Comparison of ENCODE assay signal across 17 cellular contexts in the genomic region with DNA sequence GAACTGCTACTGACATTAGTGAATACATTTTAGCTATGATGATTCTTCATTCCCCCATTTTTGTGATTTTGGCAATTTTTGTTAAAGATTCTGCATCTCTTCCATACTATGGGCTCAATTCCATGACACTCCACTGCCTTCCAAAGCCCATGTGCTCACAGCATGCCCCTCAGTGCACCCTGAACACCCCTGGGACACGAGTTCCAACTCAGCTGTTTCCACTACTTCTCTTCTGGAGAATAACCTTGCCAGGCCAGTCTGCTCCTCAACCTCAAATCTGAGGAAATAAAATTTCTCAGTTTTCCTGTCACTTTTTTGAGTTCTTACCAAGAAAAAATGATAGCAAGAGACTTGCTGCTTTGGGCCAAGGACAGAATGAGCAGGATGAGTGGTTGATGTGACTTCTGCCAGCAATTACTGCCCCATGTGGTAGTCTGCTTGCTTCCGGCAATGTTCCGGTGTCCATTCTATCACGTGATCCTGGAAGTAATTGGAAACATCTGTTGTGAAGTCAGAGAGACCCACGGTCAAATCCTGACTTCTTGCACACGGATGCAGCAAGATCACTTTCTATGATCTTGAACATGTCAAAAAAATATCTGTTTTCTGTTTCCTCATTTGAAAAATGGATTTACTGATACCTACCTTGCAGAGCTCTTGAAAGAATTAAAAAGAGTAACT. TPM values are rescaled to one million over a fixed set of nuclear protein-coding genes. Genes with fewer than 3 reads are reported as not detected.
DNase-seq lines count a peak whose midpoint lies in the region; ATAC-seq and TF ChIP-seq lines count a peak whose summit lies in the region.
"Had no signal": no experiment of that assay in that cellular context is flagged by ENCODE, and none has a peak within 500 bp of the region (broad histone marks: within the 10 kb centered on the region; RNA-seq: fewer than 3 reads in every experiment).

No MANE protein-coding gene starts in this region.

- H3K4me3 Mint-ChIP-seq in activated naive CD8-positive, alpha-beta T cell treated with anti-CD3 and anti-CD28 coated beads, Interleukin-2, amount 50 U/mL, for 24 hours, result no peak overlapping the region
- H3K4me3 Mint-ChIP-seq: activated T-cell treated with anti-CD3 and anti-CD28 coated beads, Interleukin-2, amount 50 U/mL, for 4 hours had no signal

- BruUV-seq in PC-9 (replicated peaks; lab: Mats Ljungman, UMichigan), result no TSS peak

- H3K9me3 Mint-ChIP-seq in activated naive CD8-positive, alpha-beta T cell treated with anti-CD3 and anti-CD28 coated beads, Interleukin-2, amount 50 U/mL, for 24 hours, result no peaks in the 10 kb centered on the region
- H3K9me3 Mint-ChIP-seq: activated T-cell treated with anti-CD3 and anti-CD28 coated beads, Interleukin-2, amount 50 U/mL, for 4 hours had no signal

- POLR2A ChIA-PET in PC-9 (lab: Charles Lee; ENCODE audit: unreplicated experiment), result no interaction called here

- no peak for ATAC-seq in omental fat pad (ENCODE audit: low FRiP score)
- ATAC-seq in activated naive CD8-positive, alpha-beta T cell treated with anti-CD3 and anti-CD28 coated beads, Interleukin-2, amount 50 U/mL, for 24 hours, result no peak
- ATAC-seq: activated T-cell treated with anti-CD3 and anti-CD28 coated beads, Interleukin-2, amount 50 U/mL, for 4 hours; body of pancreas had no signal

- CTCF ChIA-PET in PC-9 (lab: Charles Lee), result no interaction called here

- no peaks in the 10 kb centered on the region for H3K79me2 ChIP-seq in PC-9 (ENCODE audit: low read depth)

- no peaks in the 10 kb centered on the region for H3K4me1 ChIP-seq in PC-9 (replicated peaks; ENCODE audit: insufficient read depth)
- H3K4me1 ChIP-seq: body of pancreas, Caco-2, prostate gland, SJSA1 had no signal

- H2AFZ ChIP-seq in PC-9, result no peak overlapping the region

- intact Hi-C loops in PC-9 (cut with micrococcal nuclease; ENCODE audit: unreplicated experiment), result no loop called here

- H3K27ac Mint-ChIP-seq in activated naive CD8-positive, alpha-beta T cell treated with anti-CD3 and anti-CD28 coated beads, Interleukin-2, amount 50 U/mL, for 24 hours, result no peak overlapping the region

- no peak overlapping the region for H3K4me2 ChIP-seq in PC-9

- H3K36me3 ChIP-seq in PC-9 (ENCODE audit: low read depth), result no peaks in the 10 kb centered on the region
- H3K36me3 ChIP-seq: prostate gland, SJSA1 had no signal

- H4K20me1 ChIP-seq in PC-9 (ENCODE audit: insufficient read depth), result no peaks in the 10 kb centered on the region

- no peaks in the 10 kb centered on the region for H3F3A ChIP-seq in PC-9 (ENCODE audit: insufficient read depth, low read depth)

- H3K27ac ChIP-seq in PC-9, result no peak overlapping the region
- H3K27ac ChIP-seq: body of pancreas, prostate gland, SJSA1 had no signal

- no peaks in the 10 kb centered on the region for H3K9me2 ChIP-seq in PC-9 (ENCODE audit: insufficient read depth)

- peaks cover 27% of the 10 kb centered on the region for H3K27me3 ChIP-seq in PC-9 (ENCODE audit: insufficient read depth, low read depth)
- H3K27me3 ChIP-seq: body of pancreas, SJSA1 had no signal

- peaks cover 11% of the 10 kb centered on the region for H3K27me3 Mint-ChIP-seq in activated naive CD8-positive, alpha-beta T cell treated with anti-CD3 and anti-CD28 coated beads, Interleukin-2, amount 50 U/mL, for 24 hours

- H3K4me3 ChIP-seq in skeletal muscle cell (ENCODE audit: low read depth, low read length) (no peak overlapping the region), PC-9 (no peak overlapping the region)
- H3K4me3 ChIP-seq: body of pancreas, prostate gland, SJSA1 had no signal

- no peaks in the 10 kb centered on the region for H3K36me3 Mint-ChIP-seq in activated naive CD8-positive, alpha-beta T cell treated with anti-CD3 and anti-CD28 coated beads, Interleukin-2, amount 50 U/mL, for 24 hours (ENCODE audit: low read depth)

- peak; percentile 77 for DNase-seq in DMS 273 (lab: John Stamatoyannopoulos, UW; ENCODE audit: unreplicated experiment)
- DNase-seq in M059J (ENCODE audit: low read depth), result peak; percentile 57
- DNase-seq in fibroblast of gingiva (ENCODE audit: low read depth), result peak; percentile 67
- peak; percentile 25 for DNase-seq in skeletal muscle cell (ENCODE audit: low read depth)
- no peak for DNase-seq in omental fat pad (ENCODE audit: low spot score)
- DNase-seq in stimulated activated CD4-positive, alpha-beta T cell treated with anti-CD3 and anti-CD28 coated beads, Interleukin-2, amount 100 ng/mL, for 48 hours, result no peak
- no peak for DNase-seq in PC-9
- DNase-seq in activated naive CD8-positive, alpha-beta T cell treated with anti-CD3 and anti-CD28 coated beads, Interleukin-2, amount 50 U/mL, for 24 hours, result no peak
- DNase-seq: activated CD4-positive, CD25-positive, alpha-beta regulatory T cell; activated T-cell treated with anti-CD3 and anti-CD28 coated beads, Interleukin-2, amount 50 U/mL, for 4 hours; Caco-2; NCI-H1048; NCI-H774 had no signal

- H3K9me3 ChIP-seq in PC-9 (ENCODE audit: insufficient read depth, low read depth), result no peaks in the 10 kb centered on the region
- H3K9me3 ChIP-seq: body of pancreas, prostate gland, SJSA1 had no signal

- no peaks in the 10 kb centered on the region for H3K4me1 Mint-ChIP-seq in activated naive CD8-positive, alpha-beta T cell treated with anti-CD3 and anti-CD28 coated beads, Interleukin-2, amount 50 U/mL, for 24 hours

- TF ChIP-seq CTCF in omental fat pad (IDR thresholded peaks at IDR 0.05) (no peak), PC-9 (conservative IDR thresholded peaks at IDR 0.05) (no peak)

RNA-seq across cellular contexts. Expression of a gene that starts 58.3 kb away (rescaled TPM):
- 0.02 TPM in 1 of 2 replicates, not detected in the other for total RNA-seq in M059J (2014; rRNA removed; shearing (Covaris generic))
- total RNA-seq in omental fat pad (100 to 1,000 TPM in 1 of 4 donors, 10 to 100 TPM in 3; 15.0 to 103 (median 62.5) TPM), PC-9 (2021) (not detected in 2 replicates)
- total RNA-seq: activated T-cell treated with anti-CD3 and anti-CD28 coated beads, Interleukin-2, amount 50 U/mL, for 4 hours; Caco-2; mononuclear cell had no signal

Comparison
In these comparisons a context has a peak if more than half of its experiments do, and no peak if none do; other contexts are left out.
1. DNase-seq: peak in DMS 273 (single experiment), M059J (single experiment), fibroblast of gingiva (single experiment) and skeletal muscle cell (single experiment); none in omental fat pad (single experiment), stimulated activated CD4-positive, alpha-beta T cell treated with anti-CD3 and anti-CD28 coated beads, Interleukin-2, amount 100 ng/mL, for 48 hours (0 of 2), PC-9 (0 of 2) and activated naive CD8-positive, alpha-beta T cell treated with anti-CD3 and anti-CD28 coated beads, Interleukin-2, amount 50 U/mL, for 24 hours (single experiment).
2. RNA of a gene that starts 58.3 kb away (total RNA-seq): 15.0 to 103 TPM in omental fat pad; 0.02 TPM in M059J and not detected in PC-9; every median in the first group is over 10 times any median in the second.